8 cellular contexts compared by ENCODE assay signal in the genomic region with DNA sequence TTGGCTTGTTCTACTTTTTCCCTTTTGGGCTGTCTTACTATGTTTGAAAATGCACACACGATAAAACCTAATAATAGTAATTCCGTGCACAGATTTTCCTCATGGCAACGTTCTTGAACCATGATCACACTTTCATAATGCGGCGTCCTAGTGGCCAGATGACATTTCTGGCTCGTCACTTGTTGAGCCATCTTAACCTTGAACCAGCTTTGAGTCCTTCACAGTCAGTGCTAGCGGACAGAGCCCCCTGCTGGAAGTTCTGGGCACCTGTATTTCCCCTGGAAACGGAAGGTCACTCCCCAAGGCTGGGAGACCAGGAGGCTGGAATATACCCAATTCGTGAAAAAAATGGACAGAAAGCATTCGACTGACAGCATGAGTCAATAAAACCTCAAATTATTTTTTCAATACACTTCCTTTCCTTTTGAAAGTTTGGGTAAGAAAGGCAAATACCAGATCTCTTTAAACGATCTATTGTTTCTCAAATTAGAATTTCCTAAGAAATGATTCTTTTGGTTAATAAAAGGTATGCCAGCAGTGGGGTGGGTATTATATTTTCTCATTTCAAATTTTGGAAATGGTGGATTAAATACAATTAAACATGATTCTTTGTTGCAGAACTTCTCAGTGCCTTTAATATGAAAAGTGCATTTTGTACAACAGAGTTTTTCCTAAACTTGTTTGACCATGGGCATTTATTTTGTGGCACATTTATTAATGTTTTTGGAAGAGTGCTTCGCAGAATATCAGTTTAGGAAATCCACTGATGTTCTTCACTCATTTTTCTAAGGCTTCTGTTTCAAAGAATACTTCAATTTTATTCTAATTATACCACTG.
DNase-seq lines count a peak whose midpoint lies in the region; ATAC-seq and TF ChIP-seq lines count a peak whose summit lies in the region.

No MANE protein-coding gene starts in this region.

- H3K27ac Mint-ChIP-seq in activated T-cell treated with anti-CD3 and anti-CD28 coated beads, Interleukin-2, amount 50 U/mL, for 72 hours, result no peak overlapping the region
- H3K27ac Mint-ChIP-seq in osteocyte (ENCODE audit: unreplicated experiment) (no peak overlapping the region), type B pancreatic cell (no peak overlapping the region)

- H3K4me3 Mint-ChIP-seq in activated T-cell treated with anti-CD3 and anti-CD28 coated beads, Interleukin-2, amount 50 U/mL, for 72 hours, result no peak overlapping the region
- no peak overlapping the region for H3K4me3 Mint-ChIP-seq in osteocyte (ENCODE audit: unreplicated experiment)
- H3K4me3 Mint-ChIP-seq in type B pancreatic cell, result no peak overlapping the region

- no peaks in the 10 kb centered on the region for H3K36me3 Mint-ChIP-seq in activated T-cell treated with anti-CD3 and anti-CD28 coated beads, Interleukin-2, amount 50 U/mL, for 72 hours (ENCODE audit: insufficient read depth in 2 of 2)
- H3K36me3 Mint-ChIP-seq in osteocyte (ENCODE audit: unreplicated experiment), result no peaks in the 10 kb centered on the region
- no peaks in the 10 kb centered on the region for H3K36me3 Mint-ChIP-seq in type B pancreatic cell

- DNase-seq in Daoy (ENCODE audit: low read depth) (peak; percentile 81), HT-29 (ENCODE audit: low spot score) (peak; percentile 81), RPMI7951 (ENCODE audit: low read depth) (peak; percentile 88), foreskin keratinocyte (peak; percentile 20 to 58), osteocyte (ENCODE audit: extremely low spot score, unreplicated experiment) (no peak), type B pancreatic cell (ENCODE audit: extremely low spot score, unreplicated experiment) (no peak)
- DNase-seq in activated T-cell treated with anti-CD3 and anti-CD28 coated beads, Interleukin-2, amount 50 U/mL, for 72 hours, result peak; percentile 56 to 65

- peak; percentile 90 for TF ChIP-seq CTCF in foreskin keratinocyte (conservative IDR thresholded peaks at IDR 0.05)
- peak; percentile 81 for TF ChIP-seq CTCF in osteocyte (IDR thresholded peaks at IDR 0.05)
- peak; percentile 89 for TF ChIP-seq CTCF in type B pancreatic cell (conservative IDR thresholded peaks at IDR 0.05)

- no peaks in the 10 kb centered on the region for H3K4me1 Mint-ChIP-seq in activated T-cell treated with anti-CD3 and anti-CD28 coated beads, Interleukin-2, amount 50 U/mL, for 72 hours (ENCODE audit: low read depth)
- peaks cover 27% of the 10 kb centered on the region for H3K4me1 Mint-ChIP-seq in osteocyte (ENCODE audit: unreplicated experiment)
- peaks cover 21% of the 10 kb centered on the region for H3K4me1 Mint-ChIP-seq in type B pancreatic cell (ENCODE audit: unreplicated experiment)

- H3K9me3 Mint-ChIP-seq in activated T-cell treated with anti-CD3 and anti-CD28 coated beads, Interleukin-2, amount 50 U/mL, for 72 hours, result no peaks in the 10 kb centered on the region
- H3K9me3 Mint-ChIP-seq in osteocyte (ENCODE audit: unreplicated experiment) (no peaks in the 10 kb centered on the region), type B pancreatic cell (no peaks in the 10 kb centered on the region)

- ATAC-seq in GM21515 (IDR thresholded peaks at IDR 0.05; ENCODE audit: unreplicated experiment) (peak; percentile 94), foreskin keratinocyte (peak; percentile 85)
- ATAC-seq in activated T-cell treated with anti-CD3 and anti-CD28 coated beads, Interleukin-2, amount 50 U/mL, for 72 hours (replicated peaks in 1 of 2), result peak; percentile 77

- H3K27me3 Mint-ChIP-seq in activated T-cell treated with anti-CD3 and anti-CD28 coated beads, Interleukin-2, amount 50 U/mL, for 72 hours (ENCODE audit: low read depth), result peaks cover 42% of the 10 kb centered on the region
- H3K27me3 Mint-ChIP-seq in osteocyte (ENCODE audit: unreplicated experiment), result no peaks in the 10 kb centered on the region
- H3K27me3 Mint-ChIP-seq in type B pancreatic cell, result peaks cover 4% of the 10 kb centered on the region

- no peak overlapping the region for H3K27ac ChIP-seq in foreskin keratinocyte

- no peaks in the 10 kb centered on the region for H3K4me1 ChIP-seq in foreskin keratinocyte

- H3K27me3 ChIP-seq in foreskin keratinocyte, result no peaks in the 10 kb centered on the region

Comparison
In these comparisons a context has a peak if more than half of its experiments do, and no peak if none do; other contexts are left out.
1. DNase-seq: peak in Daoy (single experiment), HT-29 (single experiment), RPMI7951 (single experiment), activated T-cell treated with anti-CD3 and anti-CD28 coated beads, Interleukin-2, amount 50 U/mL, for 72 hours (2 of 2) and foreskin keratinocyte (2 of 2); none in osteocyte (single experiment) and type B pancreatic cell (single experiment).
2. Peak in every context shown above with its lines, with median percentiles within 50 percentile points of each other: ATAC-seq and CTCF ChIP-seq.